ENCODE assay signal across 9 cellular contexts in the genomic region with DNA sequence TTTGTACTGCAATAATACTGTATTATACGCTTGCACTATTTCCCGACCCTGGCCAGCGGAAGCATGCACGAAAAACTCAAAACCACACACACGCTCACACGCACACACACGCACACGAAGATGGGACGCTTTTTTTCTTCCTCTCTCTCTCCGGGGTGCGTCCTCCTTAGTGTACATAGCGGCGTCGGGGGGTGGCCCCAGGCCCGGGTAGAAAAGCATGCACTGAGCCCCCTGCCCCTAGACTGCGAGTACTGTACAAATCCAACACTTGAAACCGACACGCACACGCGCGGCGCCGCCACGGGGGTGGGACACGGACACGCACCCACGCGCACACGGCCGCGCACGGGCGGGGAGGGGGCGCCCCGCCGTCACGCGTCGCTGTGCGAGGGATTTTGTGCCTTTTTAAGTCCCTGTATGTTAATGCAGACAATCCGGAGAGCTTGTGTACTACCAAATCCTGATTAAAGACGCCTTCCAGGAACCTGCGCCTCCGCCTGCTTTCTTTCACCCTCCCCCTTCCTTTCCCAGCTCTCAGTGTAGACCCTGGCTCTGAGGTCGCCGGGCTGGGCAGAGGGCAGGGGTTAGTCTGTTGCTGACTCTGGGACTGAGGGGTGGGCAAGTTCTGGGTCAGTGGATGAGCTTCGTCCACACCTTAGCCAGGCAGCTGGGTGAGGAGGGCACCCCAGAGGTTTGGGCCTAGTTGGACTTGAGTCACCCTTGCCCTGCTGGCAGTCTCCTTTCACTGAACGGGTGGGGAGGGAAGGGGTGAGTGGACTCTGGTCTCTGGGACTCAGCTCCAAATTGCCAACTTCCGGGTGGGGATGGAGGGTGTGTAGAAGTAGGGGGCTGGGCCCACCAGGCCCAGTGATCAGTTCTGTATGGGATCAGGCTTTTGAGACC. TPM values are rescaled to one million over a fixed set of nuclear protein-coding genes. Genes with fewer than 3 reads are reported as not detected.
DNase-seq lines count a peak whose midpoint lies in the region; ATAC-seq, FAIRE-seq and TF ChIP-seq lines count a peak whose summit lies in the region.
"Had no signal": no experiment of that assay in that cellular context is flagged by ENCODE, and none has a peak within 500 bp of the region (broad histone marks: within the 10 kb centered on the region; RNA-seq: fewer than 3 reads in every experiment).

No MANE protein-coding gene starts in this region.

- H3K27ac Mint-ChIP-seq in HFFc6: no peak overlapping the region

- no peak for TF ChIP-seq POLR2A in esophagus muscularis mucosa (IDR thresholded peaks at IDR 0.05; ENCODE audit: low read depth)

- DNase-seq in GM19239 (ENCODE audit: insufficient read length, low spot score): no peak
- DNase-seq in activated CD4-positive, alpha-beta T cell treated with anti-CD3 and anti-CD28 coated beads for 48 hours: peak; percentile 32
- DNase-seq in esophagus muscularis mucosa (ENCODE audit: extremely low spot score): no peak
- no peak for DNase-seq in sciatic nerve (ENCODE audit: low spot score)
- DNase-seq in NCI-H524 treated with DMSO at 0.1 percent for 48 hours (lab: John Stamatoyannopoulos, UW): no peak
- DNase-seq in 8988T: no peak
- DNase-seq in HFFc6: no peak

- H3K9me3 ChIP-seq in esophagus muscularis mucosa: no peaks in the 10 kb centered on the region

- H3K27me3 Mint-ChIP-seq in HFFc6 (ENCODE audit: insufficient read depth): peaks cover 18% of the 10 kb centered on the region

- peak; percentile 78 for FAIRE-seq in GM19239 (lab: Jason Lieb, UNC)

- H3K36me3 ChIP-seq in esophagus muscularis mucosa: no peaks in the 10 kb centered on the region

- TF ChIP-seq CTCF in esophagus muscularis mucosa (IDR thresholded peaks at IDR 0.05): no peak
- no peak for TF ChIP-seq CTCF in HFFc6 (IDR thresholded peaks at IDR 0.05)

- H3K27ac ChIP-seq in esophagus muscularis mucosa (replicated peaks in 1 of 4): no peak overlapping the region

- ATAC-seq in sciatic nerve (peak; percentile 13), HG02870 (IDR thresholded peaks at IDR 0.05; ENCODE audit: unreplicated experiment) (no peak)

- no peak overlapping the region for H3K4me3 Mint-ChIP-seq in HFFc6

- intact Hi-C loops in esophagus muscularis mucosa (cut with DNase I) (no loop called here), sciatic nerve (cut with DNase I) (no loop called here)

- TF ChIP-seq EP300 in esophagus muscularis mucosa (IDR thresholded peaks at IDR 0.05): no peak

- H3K36me3 Mint-ChIP-seq in HFFc6 (ENCODE audit: low read depth): no peaks in the 10 kb centered on the region

- H3K4me1 ChIP-seq in esophagus muscularis mucosa: peaks cover 9 to 43% (median 34%) of the 10 kb centered on the region in 4 donors

- peaks cover 0 to 27% (median 5%) of the 10 kb centered on the region in 4 donors for H3K27me3 ChIP-seq in esophagus muscularis mucosa

- 62% methylated on average over 28 of the region's 49 CpGs for WGBS in esophagus muscularis mucosa

- H3K9me3 Mint-ChIP-seq in HFFc6: no peaks in the 10 kb centered on the region

- peak overlapping the region; percentile 52 to 67 (median 58) for H3K4me3 ChIP-seq in esophagus muscularis mucosa

- peaks cover 25% of the 10 kb centered on the region for H3K4me1 Mint-ChIP-seq in HFFc6 (ENCODE audit: low read depth)

RNA-seq across cellular contexts. Expression of a gene that starts 21.6 kb away (rescaled TPM):
- total RNA-seq in esophagus muscularis mucosa: not detected
- not detected for total RNA-seq in sciatic nerve
- not detected for total RNA-seq in HFFc6 (2021; fragmentation: NEBNext Ultra II Directional; extraction: Animal tissue kit (Norgen Biotek cat#: 25700))
- total RNA-seq: subcutaneous adipose tissue had no signal

RNA-seq across cellular contexts. Expression of a gene that starts 32.2 kb away (rescaled TPM):
- total RNA-seq in esophagus muscularis mucosa (not detected), sciatic nerve (3.8 TPM)
- not detected for total RNA-seq in HFFc6 (2021; fragmentation: NEBNext Ultra II Directional; extraction: Animal tissue kit (Norgen Biotek cat#: 25700))

RNA-seq across cellular contexts. Expression of a gene that starts 33.1 kb away (rescaled TPM):
- total RNA-seq in esophagus muscularis mucosa: under 1 TPM; under 0.01 to 0.29 (median 0.03) TPM
- total RNA-seq in sciatic nerve: 0.04 TPM
- not detected for total RNA-seq in HFFc6 (2021; fragmentation: NEBNext Ultra II Directional; extraction: Animal tissue kit (Norgen Biotek cat#: 25700))
- total RNA-seq: subcutaneous adipose tissue had no signal

RNA-seq across cellular contexts. Expression of a gene that starts 47.1 kb away (rescaled TPM):
- total RNA-seq in esophagus muscularis mucosa (10 to 100 TPM; 60.5 to 70.2 (median 65.3) TPM), sciatic nerve (45.9 TPM)
- total RNA-seq in HFFc6 (2021; fragmentation: NEBNext Ultra II Directional; extraction: Animal tissue kit (Norgen Biotek cat#: 25700)): 10 to 100 TPM; 38.3 to 56.3 (median 49.1) TPM
